ENCODE assay signal across 1 cellular context in the genomic region with DNA sequence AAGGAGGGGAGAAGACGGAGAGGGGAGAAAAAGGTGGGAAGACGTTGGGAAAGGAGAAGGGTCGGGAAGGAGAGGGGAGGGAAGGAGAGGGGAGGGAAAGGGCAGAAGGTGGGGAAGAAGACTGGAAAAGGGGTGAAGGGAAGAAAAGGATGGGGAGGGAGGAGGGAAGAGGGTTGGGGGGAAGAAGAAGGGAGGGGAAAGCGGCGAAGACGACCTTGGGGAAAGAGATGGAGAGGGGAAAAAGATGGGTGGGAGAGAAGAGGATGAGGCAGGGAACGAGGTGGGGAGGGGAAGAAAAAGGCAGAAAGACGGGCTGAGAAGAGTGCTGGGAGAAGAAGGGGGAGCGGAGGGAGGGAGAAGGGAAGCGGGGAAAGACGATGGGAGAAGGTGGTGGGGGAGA.
TF ChIP-seq lines count a peak whose summit lies in the region.

No MANE protein-coding gene starts in this region.

TF ChIP-seq in HEK293, 187 proteins besides CTCF, POLR2A, EP300 and RAD21:
- TF ChIP-seq ZNF366 (tag by site-specific recombination; conservative IDR thresholded peaks at IDR 0.05) (peak; percentile 57; the same call in 1 of the 2 replicates), ZNF341 (tag by site-specific recombination; IDR thresholded peaks at IDR 0.05; ENCODE audit: low read depth) (peak; percentile 52; the same call in 1 of the 2 replicates), ZNF76 (tag by site-specific recombination; IDR thresholded peaks at IDR 0.05; ENCODE audit: borderline replicate concordance, low read depth) (peak; percentile 64), IKZF3 (tag by site-specific recombination; IDR thresholded peaks at IDR 0.05) (0 out of 2 replicates have a peak, but pooled peaks have one; percentile 11), SP2 (tag by site-specific recombination; IDR thresholded peaks at IDR 0.05) (peak; percentile 50)
- TF ChIP-seq, protein P1, sequence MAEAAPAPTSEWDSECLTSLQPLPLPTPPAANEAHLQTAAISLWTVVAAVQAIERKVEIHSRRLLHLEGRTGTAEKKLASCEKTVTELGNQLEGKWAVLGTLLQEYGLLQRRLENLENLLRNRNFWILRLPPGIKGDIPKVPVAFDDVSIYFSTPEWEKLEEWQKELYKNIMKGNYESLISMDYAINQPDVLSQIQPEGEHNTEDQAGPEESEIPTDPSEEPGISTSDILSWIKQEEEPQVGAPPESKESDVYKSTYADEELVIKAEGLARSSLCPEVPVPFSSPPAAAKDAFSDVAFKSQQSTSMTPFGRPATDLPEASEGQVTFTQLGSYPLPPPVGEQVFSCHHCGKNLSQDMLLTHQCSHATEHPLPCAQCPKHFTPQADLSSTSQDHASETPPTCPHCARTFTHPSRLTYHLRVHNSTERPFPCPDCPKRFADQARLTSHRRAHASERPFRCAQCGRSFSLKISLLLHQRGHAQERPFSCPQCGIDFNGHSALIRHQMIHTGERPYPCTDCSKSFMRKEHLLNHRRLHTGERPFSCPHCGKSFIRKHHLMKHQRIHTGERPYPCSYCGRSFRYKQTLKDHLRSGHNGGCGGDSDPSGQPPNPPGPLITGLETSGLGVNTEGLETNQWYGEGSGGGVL (tag by site-specific recombination; IDR thresholded peaks at IDR 0.05) = peak; percentile 81
TF ChIP-seq in HEK293: peak in this region for 6; not testable (repeated sequence) for 181.
